ENCODE assay signal across 28 cellular contexts in genomic region chr7:13447637-13448036, GRCh38.
"Had no signal": no experiment of that assay in that cellular context is flagged by ENCODE, and none has a peak within 500 bp of the region (broad histone marks: within the 10 kb centered on the region; RNA-seq: fewer than 3 reads in every experiment).

No MANE protein-coding gene starts in this region.

- H3K4me3 ChIP-seq: esophagus muscularis mucosa, gastrocnemius medialis had no signal

- H3K36me3 ChIP-seq: brain microvascular endothelial cell, esophagus muscularis mucosa, gastrocnemius medialis had no signal

- ATAC-seq: activated CD4-positive, alpha-beta T cell treated with anti-CD3 and anti-CD28 coated beads for 36 hours; activated CD8-positive, alpha-beta memory T cell treated with anti-CD3 and anti-CD28 coated beads, Interleukin-2, amount 10 ng/mL, durations not matched to agents 7 days and 5 days; activated CD8-positive, alpha-beta T cell treated with anti-CD3 and anti-CD28 coated beads, Interleukin-2, amount 10 ng/mL, durations not matched to agents 7 days and 5 days; activated naive CD4-positive, alpha-beta T cell treated with anti-CD3 and anti-CD28 coated beads, Interleukin-2, amount 50 U/mL, for 72 hours; activated T-cell treated with anti-CD3 and anti-CD28 coated beads, Interleukin-2, amount 50 U/mL, for 72 hours; effector memory CD8-positive, alpha-beta T cell; foreskin keratinocyte; gastrocnemius medialis had no signal

- FAIRE-seq: astrocyte, bronchial epithelial cell, colon had no signal

- H3K9me3 ChIP-seq: esophagus muscularis mucosa, gastrocnemius medialis had no signal

- H3K27ac ChIP-seq: brain microvascular endothelial cell, esophagus muscularis mucosa, foreskin keratinocyte, gastrocnemius medialis had no signal

- DNase-seq: activated CD4-positive, alpha-beta memory T cell treated with anti-CD3 and anti-CD28 coated beads for 36 hours; activated CD4-positive, alpha-beta T cell treated with anti-CD3 and anti-CD28 coated beads for 36 hours; activated CD4-positive, alpha-beta T cell treated with anti-CD3 and anti-CD28 coated beads, Interleukin-2, amount 10 ng/mL, durations not matched to agents 24 days and 14 days; activated CD4-positive, CD25-positive, alpha-beta regulatory T cell; activated CD4-positive, CD25-positive, alpha-beta regulatory T cell treated with anti-CD3 and anti-CD28 coated beads, Interleukin-2, amount 50 U/mL, for 72 hours; activated CD8-positive, alpha-beta memory T cell treated with anti-CD3 and anti-CD28 coated beads, Interleukin-2, amount 10 ng/mL, durations not matched to agents 7 days and 5 days; activated CD8-positive, alpha-beta memory T cell treated with anti-CD3 and anti-CD28 coated beads, Interleukin-2, amount 50 U/mL, for 4 hours; activated CD8-positive, alpha-beta T cell treated with anti-CD3 and anti-CD28 coated beads, Interleukin-2, amount 10 ng/mL, durations not matched to agents 7 days and 5 days; activated gamma-delta T cell; activated naive CD4-positive, alpha-beta T cell; activated naive CD4-positive, alpha-beta T cell treated with anti-CD3 and anti-CD28 coated beads, Interleukin-2, amount 10 ng/mL, durations not matched to agents 7 days and 5 days; activated naive CD8-positive, alpha-beta T cell treated with anti-CD3 and anti-CD28 coated beads, Interleukin-2, amount 10 ng/mL, durations not matched to agents 7 days and 5 days; activated T-cell treated with anti-CD3 and anti-CD28 coated beads, Interleukin-2, amount 50 U/mL, for 1 hour; activated T-cell treated with anti-CD3 and anti-CD28 coated beads, Interleukin-2, amount 50 U/mL, for 72 hours; brain microvascular endothelial cell; cortex of kidney; dermis blood vessel endothelial cell; effector CD4-positive, alpha-beta T cell; effector memory CD8-positive, alpha-beta T cell; erythroblast; foreskin keratinocyte; gastrocnemius medialis; T-helper 2 cell had no signal

- H3K4me1 ChIP-seq: foreskin keratinocyte, gastrocnemius medialis had no signal

- H3K27me3 ChIP-seq: brain microvascular endothelial cell, esophagus muscularis mucosa, foreskin keratinocyte, gastrocnemius medialis had no signal
